27 cellular contexts compared by ENCODE assay signal in the genomic region with DNA sequence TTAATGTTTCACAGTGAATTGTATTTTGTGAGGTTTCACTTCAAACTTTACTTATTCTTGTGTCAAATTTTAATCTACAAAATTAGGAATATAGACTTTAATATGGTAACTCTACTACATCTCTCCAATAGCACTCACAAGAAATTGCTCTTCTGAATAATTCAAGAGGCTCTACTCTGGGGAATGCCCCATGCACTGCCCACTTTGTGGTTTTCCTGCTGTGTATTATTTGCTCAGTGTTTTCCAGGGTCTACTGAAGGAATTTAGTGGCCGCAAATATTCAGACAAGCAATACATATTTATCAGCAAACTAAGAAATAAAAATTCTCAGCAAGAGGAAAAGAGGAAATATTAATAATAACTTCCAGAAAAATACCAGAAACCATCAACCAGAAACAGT.
DNase-seq lines count a peak whose midpoint lies in the region; ATAC-seq, FAIRE-seq and TF ChIP-seq lines count a peak whose summit lies in the region.
"Had no signal": no experiment of that assay in that cellular context is flagged by ENCODE, and none has a peak within 500 bp of the region (broad histone marks: within the 10 kb centered on the region; RNA-seq: fewer than 3 reads in every experiment).

No MANE protein-coding gene starts in this region.

- TF ChIP-seq CTCF in choroid plexus epithelial cell (conservative IDR thresholded peaks at IDR 0.05; ENCODE audit: low read depth, low read length), result no peak
- no peak for TF ChIP-seq CTCF in GM13976 (IDR thresholded peaks at IDR 0.05; ENCODE audit: borderline replicate concordance, control extremely low read depth, extremely low read depth, insufficient read depth, missing control alignments)

- in situ Hi-C loops in GM13976 (cut with MboI; ENCODE audit: low sequenced_read_pairs, unreplicated experiment), result no loop called here

- peaks cover 0 to 9% of the 10 kb centered on the region in 2 donors for H3K4me1 ChIP-seq in neuronal stem cell (ENCODE audit: control insufficient read depth in 2 of 2, insufficient read depth in 1 of 2, low read depth in 1 of 2, low read length in 2 of 2)
- H3K4me1 ChIP-seq: BLaER1 treated with 17β-estradiol and CSF1 and Interleukin-3, amounts not matched to agents 10 nM and 100 nM; SJCRH30 had no signal

- H3K27me3 ChIP-seq in neuronal stem cell (ENCODE audit: control insufficient read depth in 3 of 3, insufficient read depth in 3 of 3, low read depth in 1 of 3, low read length in 3 of 3), result no peaks in the 10 kb centered on the region
- H3K27me3 ChIP-seq: BLaER1 treated with 17β-estradiol and CSF1 and Interleukin-3, amounts not matched to agents 10 nM and 100 nM; SJCRH30 had no signal

- H3K4me2 ChIP-seq in neuronal stem cell (ENCODE audit: insufficient read depth, low read length, poor library complexity, severe bottlenecking), result no peak overlapping the region
- H3K4me2 ChIP-seq: BLaER1 treated with 17β-estradiol and CSF1 and Interleukin-3, amounts not matched to agents 10 nM and 100 nM had no signal

- H3K9ac ChIP-seq in neuronal stem cell (ENCODE audit: low read depth, low read length, poor library complexity), result no peak overlapping the region
- H3K9ac ChIP-seq: BLaER1 treated with 17β-estradiol and CSF1 and Interleukin-3, amounts not matched to agents 10 nM and 100 nM had no signal

- no peak overlapping the region for H3K23ac ChIP-seq in neuronal stem cell (ENCODE audit: low read depth, low read length, poor library complexity)

- H3K4me3 ChIP-seq in choroid plexus epithelial cell (ENCODE audit: low read depth, low read length) (no peak overlapping the region), neuronal stem cell (ENCODE audit: low read length in 2 of 2) (no peak overlapping the region)
- H3K4me3 ChIP-seq: BLaER1 treated with 17β-estradiol and CSF1 and Interleukin-3, amounts not matched to agents 10 nM and 100 nM; SJCRH30 had no signal

- H2BK120ac ChIP-seq in neuronal stem cell (ENCODE audit: low read depth, low read length), result no peak overlapping the region

- no CpG with 5 or more reads among the region's 1 CpG for WGBS in neuronal stem cell (ENCODE audit: extremely low coverage in 2 of 2, insufficient read length in 2 of 2, insufficient replicate concordance in 1 of 2), 2 donors

- H3K18ac ChIP-seq in neuronal stem cell (ENCODE audit: low read length), result no peak overlapping the region

- H3K4ac ChIP-seq in neuronal stem cell (ENCODE audit: low read length), result no peak overlapping the region

- no peak overlapping the region for H3K27ac ChIP-seq in neuronal stem cell (replicated peaks; ENCODE audit: low read length)
- H3K27ac ChIP-seq: BLaER1 treated with 17β-estradiol and CSF1 and Interleukin-3, amounts not matched to agents 10 nM and 100 nM; SJCRH30 had no signal

- H2AFZ ChIP-seq in neuronal stem cell (ENCODE audit: low read length), result peak overlapping the region; percentile 2

- no peak overlapping the region for H2BK12ac ChIP-seq in neuronal stem cell (ENCODE audit: low read length)

- no peak overlapping the region for H2AK5ac ChIP-seq in neuronal stem cell (ENCODE audit: low read depth, low read length)

- H3K9me3 ChIP-seq in neuronal stem cell (replicated peaks in 1 of 2; ENCODE audit: control insufficient read depth in 2 of 2, insufficient read depth in 1 of 2, low read depth in 1 of 2, low read length in 2 of 2), result no peaks in the 10 kb centered on the region
- H3K9me3 ChIP-seq: SJCRH30 had no signal

- no peak overlapping the region for H2BK15ac ChIP-seq in neuronal stem cell (ENCODE audit: low read length)

- H4K8ac ChIP-seq in neuronal stem cell (ENCODE audit: low read depth, low read length), result no peak overlapping the region

- H3K79me1 ChIP-seq in neuronal stem cell (ENCODE audit: low read depth, low read length), result no peaks in the 10 kb centered on the region

- no peaks in the 10 kb centered on the region for H3K36me3 ChIP-seq in neuronal stem cell (replicated peaks in 1 of 2; ENCODE audit: control insufficient read depth in 2 of 2, insufficient read depth in 2 of 2, low read length in 2 of 2)
- H3K36me3 ChIP-seq: BLaER1 treated with 17β-estradiol and CSF1 and Interleukin-3, amounts not matched to agents 10 nM and 100 nM; SJCRH30 had no signal

- no peak for ATAC-seq in HG03460 (IDR thresholded peaks at IDR 0.05; ENCODE audit: unreplicated experiment)
- ATAC-seq: PC-3, Right ventricle myocardium inferior had no signal

- no peak overlapping the region for H4K91ac ChIP-seq in neuronal stem cell (ENCODE audit: low read depth, low read length, poor library complexity)

- FAIRE-seq in RCC 7860 (lab: Jason Lieb, UNC), result peak; percentile 90
- FAIRE-seq: A204.1 had no signal

- H3K14ac ChIP-seq in neuronal stem cell (ENCODE audit: low read length), result no peak overlapping the region

- DNase-seq in Daoy (ENCODE audit: low read depth) (peak; percentile 42), RCC 7860 (ENCODE audit: low spot score) (peak; percentile 47), choroid plexus epithelial cell (ENCODE audit: low read depth) (peak; percentile 31), neuronal stem cell (ENCODE audit: low spot score) (no peak), T-helper 2 cell (no peak), GM13976 (ENCODE audit: low spot score) (no peak)
- DNase-seq in activated CD4-positive, alpha-beta T cell treated with anti-CD3 and anti-CD28 coated beads, Interleukin-2, amount 50 U/mL, for 1 hour, result no peak
- DNase-seq: AML-193; CD4-positive, alpha-beta T cell; DND-41; HFFc6; IMR-90; KG1; NCI-H1092; NCI-H1417 treated with DMSO at 0.1 percent for 48 hours; NCI-H187; NCI-H2107; NCI-H446; NCI-H526; NCI-H82; NK-92 treated with Interleukin-12 subunit alpha and Interleukin-12 subunit beta, amount 100 ng/mL, for 24 hours; PC-3; SJCRH30 had no signal

- H2BK5ac ChIP-seq in neuronal stem cell (ENCODE audit: low read length), result no peak overlapping the region

Comparison
In these comparisons a context has a peak if more than half of its experiments do, and no peak if none do; other contexts are left out.
1. DNase-seq: peak in Daoy (single experiment), RCC 7860 (single experiment) and choroid plexus epithelial cell (single experiment); none in neuronal stem cell (single experiment), T-helper 2 cell (0 of 5), activated CD4-positive, alpha-beta T cell treated with anti-CD3 and anti-CD28 coated beads, Interleukin-2, amount 50 U/mL, for 1 hour (single experiment) and GM13976 (single experiment).